Comparison of ENCODE assay signal across 8 cellular contexts in the genomic region with DNA sequence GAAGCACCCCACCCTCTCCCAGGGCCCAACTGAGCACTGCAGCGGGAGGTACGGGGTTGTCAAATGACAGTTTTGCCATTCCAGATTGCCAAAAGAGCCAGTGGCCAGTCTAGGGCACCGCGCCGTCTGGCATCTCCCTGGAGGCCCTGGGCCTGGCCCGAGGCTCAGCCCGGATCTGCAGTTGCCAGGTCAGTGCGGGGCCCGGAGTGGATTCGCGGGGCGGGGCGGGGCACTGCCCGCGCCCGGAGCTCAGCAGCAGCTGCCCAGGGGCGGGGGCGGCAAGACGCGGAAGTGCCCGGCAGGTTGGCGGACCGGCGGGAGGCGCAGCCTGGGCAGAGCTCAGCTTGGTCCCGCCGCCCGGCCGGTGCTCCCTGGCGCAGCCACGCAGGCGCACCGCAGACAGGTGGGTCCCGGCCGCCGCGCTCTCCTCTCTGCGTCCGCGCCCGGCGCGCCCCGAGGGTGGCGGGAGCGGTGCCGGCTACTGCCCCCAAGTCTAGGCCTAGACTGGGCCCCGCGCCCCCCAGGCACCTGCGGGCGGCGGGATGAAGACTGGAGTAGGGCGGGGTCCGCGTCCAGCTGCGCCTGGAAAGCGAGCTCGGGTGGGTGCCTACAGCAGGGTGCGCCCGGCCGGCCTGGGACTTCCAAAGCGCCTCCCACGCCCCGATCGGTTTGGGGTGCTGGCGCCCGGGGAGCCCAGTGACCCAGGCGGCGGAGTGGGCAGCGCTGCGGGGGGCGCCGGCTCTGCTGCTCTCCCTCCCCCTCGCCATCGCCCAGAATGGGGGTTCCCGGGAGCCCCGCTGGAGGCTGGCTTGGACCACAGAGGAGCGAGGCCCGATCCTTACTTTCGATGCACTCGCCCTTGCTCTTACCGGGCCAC. TPM values are rescaled to one million over a fixed set of nuclear protein-coding genes. Genes with fewer than 3 reads are reported as not detected.
DNase-seq lines count a peak whose midpoint lies in the region; ATAC-seq, FAIRE-seq and TF ChIP-seq lines count a peak whose summit lies in the region.

A gene with protein sequence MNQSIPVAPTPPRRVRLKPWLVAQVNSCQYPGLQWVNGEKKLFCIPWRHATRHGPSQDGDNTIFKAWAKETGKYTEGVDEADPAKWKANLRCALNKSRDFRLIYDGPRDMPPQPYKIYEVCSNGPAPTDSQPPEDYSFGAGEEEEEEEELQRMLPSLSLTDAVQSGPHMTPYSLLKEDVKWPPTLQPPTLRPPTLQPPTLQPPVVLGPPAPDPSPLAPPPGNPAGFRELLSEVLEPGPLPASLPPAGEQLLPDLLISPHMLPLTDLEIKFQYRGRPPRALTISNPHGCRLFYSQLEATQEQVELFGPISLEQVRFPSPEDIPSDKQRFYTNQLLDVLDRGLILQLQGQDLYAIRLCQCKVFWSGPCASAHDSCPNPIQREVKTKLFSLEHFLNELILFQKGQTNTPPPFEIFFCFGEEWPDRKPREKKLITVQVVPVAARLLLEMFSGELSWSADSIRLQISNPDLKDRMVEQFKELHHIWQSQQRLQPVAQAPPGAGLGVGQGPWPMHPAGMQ (plus strand): TSS at position 281 of the 877 bp plus-strand sequence. CDS start 4,155 bp downstream, outside the sequence.

- H3K27me3 ChIP-seq in IMR-90 (ENCODE audit: control insufficient read depth, insufficient read depth, low read length) (peaks cover 82% of the 10 kb centered on the region), pancreas (no peaks in the 10 kb centered on the region)

- CTCF ChIA-PET in activated CD4-positive, alpha-beta T cell treated with anti-CD3 and anti-CD28 coated beads for 36 hours (lab: Charles Lee) = interaction anchor here (0.5 to 0.9 kb wide), 2 partner anchors 152 to 161 kb away, joined by 3 to 4 read pairs; no protein-coding TSS in a partner anchor
- CTCF ChIA-PET in IMR-90 (lab: Yijun Ruan, JAX) = no interaction called here
- CTCF ChIA-PET in activated CD8-positive, alpha-beta T cell treated with anti-CD3 and anti-CD28 coated beads, Interleukin-2, amount 10 ng/mL, durations not matched to agents 7 days and 5 days (lab: Charles Lee) = interaction anchor here (1.7 kb wide), 1 partner anchor 152 kb away, joined by 4 read pairs; no protein-coding TSS in a partner anchor

- H3K23ac ChIP-seq in IMR-90 (ENCODE audit: low read depth, low read length) = no peak within 1 kb of the TSS

- no TSS peak for BruUV-seq in IMR-90 (replicated peaks; lab: Mats Ljungman, UMichigan)

- H3K27ac Mint-ChIP-seq in activated CD4-positive, alpha-beta T cell treated with anti-CD3 and anti-CD28 coated beads for 36 hours = peak within 1 kb of the TSS; percentile 83
- peak within 1 kb of the TSS; percentile 72 for H3K27ac Mint-ChIP-seq in activated CD8-positive, alpha-beta T cell treated with anti-CD3 and anti-CD28 coated beads, Interleukin-2, amount 10 ng/mL, durations not matched to agents 7 days and 5 days

- no peaks in the 10 kb centered on the region for H3K9me1 ChIP-seq in IMR-90 (ENCODE audit: insufficient read depth, low read length)

- no peaks in the 10 kb centered on the region for H3K79me1 ChIP-seq in IMR-90 (ENCODE audit: low read depth in 1 of 2, low read length in 2 of 2)

- no peaks in the 10 kb centered on the region; the same call in 1 of the 2 replicates for H4K20me1 ChIP-seq in IMR-90 (ENCODE audit: insufficient read depth, low read length)

- H3K36me3 Mint-ChIP-seq in activated CD4-positive, alpha-beta T cell treated with anti-CD3 and anti-CD28 coated beads for 36 hours (ENCODE audit: low read depth) = peaks cover 2% of the 10 kb centered on the region
- peaks cover 2% of the 10 kb centered on the region for H3K36me3 Mint-ChIP-seq in activated CD8-positive, alpha-beta T cell treated with anti-CD3 and anti-CD28 coated beads, Interleukin-2, amount 10 ng/mL, durations not matched to agents 7 days and 5 days (ENCODE audit: low read depth)

- no peak within 1 kb of the TSS for H2BK20ac ChIP-seq in IMR-90 (ENCODE audit: low read depth, low read length)

- H4K5ac ChIP-seq in IMR-90 (ENCODE audit: low read depth, low read length) = no peak within 1 kb of the TSS

- H3K9me3 Mint-ChIP-seq in activated CD4-positive, alpha-beta T cell treated with anti-CD3 and anti-CD28 coated beads for 36 hours (ENCODE audit: low read depth) = no peaks in the 10 kb centered on the region
- H3K9me3 Mint-ChIP-seq in activated CD8-positive, alpha-beta T cell treated with anti-CD3 and anti-CD28 coated beads, Interleukin-2, amount 10 ng/mL, durations not matched to agents 7 days and 5 days (ENCODE audit: insufficient read depth) = no peaks in the 10 kb centered on the region

- no peak within 1 kb of the TSS for H4K91ac ChIP-seq in IMR-90 (ENCODE audit: insufficient read depth, low read depth, low read length)

- peak within 1 kb of the TSS; percentile 75 for H3K4me2 ChIP-seq in IMR-90 (ENCODE audit: low read depth, low read length)

- 2% methylated on average over 11 of the region's 82 CpGs; no CpG with 5 or more reads in 1 of the 2 experiments for WGBS in IMR-90 (ENCODE audit: extremely low coverage in 2 of 2, insufficient read length in 1 of 2), 2 experiments
- WGBS in pancreas, 2 donors = 1 to 2% methylated on average over 40 to 82 of the region's 82 CpGs

- in situ Hi-C loops in IMR-90 (cut with MboI; ENCODE audit: low sequenced_read_pairs) = no loop called here

- TF ChIP-seq CTCF in IMR-90 (conservative IDR thresholded peaks at IDR 0.05; ENCODE audit: low read depth, low read length) (no peak), pancreas (IDR thresholded peaks at IDR 0.05) (no peak)

- no peak within 1 kb of the TSS for H3K27ac ChIP-seq in IMR-90 (ENCODE audit: insufficient read depth, low read length)
- peak within 1 kb of the TSS in 2 of 4 donors; percentile 10 to 55 for H3K27ac ChIP-seq in pancreas

- H3K27me3 Mint-ChIP-seq in activated CD4-positive, alpha-beta T cell treated with anti-CD3 and anti-CD28 coated beads for 36 hours = peaks cover 20% of the 10 kb centered on the region
- H3K27me3 Mint-ChIP-seq in activated CD8-positive, alpha-beta T cell treated with anti-CD3 and anti-CD28 coated beads, Interleukin-2, amount 10 ng/mL, durations not matched to agents 7 days and 5 days (ENCODE audit: low read depth) = peaks cover 16% of the 10 kb centered on the region

- H2BK15ac ChIP-seq in IMR-90 (ENCODE audit: low read depth, low read length) = no peak within 1 kb of the TSS

- H2BK5ac ChIP-seq in IMR-90 (ENCODE audit: low read depth, low read length, poor library complexity, severe bottlenecking) = no peak within 1 kb of the TSS

- H3K14ac ChIP-seq in IMR-90 (replicated peaks; ENCODE audit: low read depth, low read length) = no peak within 1 kb of the TSS

- no peaks in the 10 kb centered on the region; the same call in 1 of the 2 replicates for H3K4me1 ChIP-seq in IMR-90 (ENCODE audit: control insufficient read depth, insufficient read depth, low read length)
- no peaks in the 10 kb centered on the region for H3K4me1 ChIP-seq in pancreas

- H3K4ac ChIP-seq in IMR-90 (ENCODE audit: low read depth, low read length) = no peak within 1 kb of the TSS

- peaks cover 43% of the 10 kb centered on the region for H3K4me1 Mint-ChIP-seq in activated CD4-positive, alpha-beta T cell treated with anti-CD3 and anti-CD28 coated beads for 36 hours
- peaks cover 50% of the 10 kb centered on the region for H3K4me1 Mint-ChIP-seq in activated CD8-positive, alpha-beta T cell treated with anti-CD3 and anti-CD28 coated beads, Interleukin-2, amount 10 ng/mL, durations not matched to agents 7 days and 5 days (ENCODE audit: low read depth)

- TF ChIP-seq POLR2A in IMR-90 (IDR thresholded peaks at IDR 0.05; ENCODE audit: low read depth, low read length) = no peak

- peak within 1 kb of the TSS; percentile 87 for H3K4me3 Mint-ChIP-seq in activated CD4-positive, alpha-beta T cell treated with anti-CD3 and anti-CD28 coated beads for 36 hours
- H3K4me3 Mint-ChIP-seq in activated CD8-positive, alpha-beta T cell treated with anti-CD3 and anti-CD28 coated beads, Interleukin-2, amount 10 ng/mL, durations not matched to agents 7 days and 5 days = peak within 1 kb of the TSS; percentile 80

- ATAC-seq in activated CD4-positive, alpha-beta T cell treated with anti-CD3 and anti-CD28 coated beads for 36 hours = peak; percentile 11
- ATAC-seq in IMR-90 (ENCODE audit: low read depth) = peak; percentile 43
- ATAC-seq in activated CD8-positive, alpha-beta T cell treated with anti-CD3 and anti-CD28 coated beads, Interleukin-2, amount 10 ng/mL, durations not matched to agents 7 days and 5 days = peak; percentile 50
- ATAC-seq in Right ventricle myocardium superior (ENCODE audit: poor library complexity) = peak; percentile 32
- peak; percentile 84 to 94 (median 90) for ATAC-seq in pancreas
- ATAC-seq in GM19452 (IDR thresholded peaks at IDR 0.05; ENCODE audit: unreplicated experiment) = no peak
- no peak for ATAC-seq in GM19455 (IDR thresholded peaks at IDR 0.05; ENCODE audit: unreplicated experiment)

- H3K4me3 ChIP-seq in IMR-90 (ENCODE audit: insufficient read depth, low read depth, low read length) = peak within 1 kb of the TSS; percentile 21
- H3K4me3 ChIP-seq in pancreas = peak within 1 kb of the TSS; percentile 55 to 93 (median 84)

- intact Hi-C loops in activated CD4-positive, alpha-beta T cell treated with anti-CD3 and anti-CD28 coated beads for 36 hours (cut with DNase I, micrococcal nuclease) = no loop called here
- intact Hi-C loops in IMR-90 (cut with micrococcal nuclease) = no loop called here
- intact Hi-C loops in Right ventricle myocardium superior (cut with DNase I) = no loop called here
- intact Hi-C loops in pancreas (cut with DNase I) = no loop called here

- TF ChIP-seq RAD21 in IMR-90 (IDR thresholded peaks at IDR 0.05; ENCODE audit: low read length) = no peak

- H4K8ac ChIP-seq in IMR-90 (ENCODE audit: low read depth in 2 of 2, low read length in 2 of 2) = no peak within 1 kb of the TSS

- POLR2A ChIA-PET in activated CD4-positive, alpha-beta T cell treated with anti-CD3 and anti-CD28 coated beads for 36 hours (lab: Charles Lee) = no interaction called here
- POLR2A ChIA-PET in IMR-90 (lab: Charles Lee; ENCODE audit: unreplicated experiment) = no interaction called here
- POLR2A ChIA-PET in activated CD8-positive, alpha-beta T cell treated with anti-CD3 and anti-CD28 coated beads, Interleukin-2, amount 10 ng/mL, durations not matched to agents 7 days and 5 days (lab: Charles Lee) = no interaction called here

- H2BK120ac ChIP-seq in IMR-90 (ENCODE audit: low read depth, low read length) = no peak within 1 kb of the TSS

- dilution Hi-C loops in IMR-90 (cut with HindIII; ENCODE audit: low sequenced_read_pairs, unreplicated experiment) = no loop called here

- no peak for FAIRE-seq in pancreas (lab: Jason Lieb, UNC)

- H3K18ac ChIP-seq in IMR-90 (ENCODE audit: low read depth, low read length) = no peak within 1 kb of the TSS

- no peak within 1 kb of the TSS for H3K9ac ChIP-seq in IMR-90 (ENCODE audit: low read depth, low read length)

- peak within 1 kb of the TSS; percentile 70 for H2AFZ ChIP-seq in IMR-90 (replicated peaks; ENCODE audit: low read length, poor library complexity)

- H2AK9ac ChIP-seq in IMR-90 (replicated peaks; ENCODE audit: low read depth, low read length, poor library complexity) = peak within 1 kb of the TSS; percentile 28

- DNase-seq in activated CD4-positive, alpha-beta T cell treated with anti-CD3 and anti-CD28 coated beads for 36 hours = peak; percentile 50
- no peak for DNase-seq in activated CD4-positive, alpha-beta T cell treated with anti-CD3 and anti-CD28 coated beads, Interleukin-2, amount 50 U/mL, for 1 hour
- DNase-seq in IMR-90 (no peak), Right ventricle myocardium superior (peak; percentile 76), pancreas (peak; percentile 76 to 92 (median 82))
- DNase-seq in activated CD8-positive, alpha-beta T cell treated with anti-CD3 and anti-CD28 coated beads, Interleukin-2, amount 10 ng/mL, durations not matched to agents 7 days and 5 days = peak; percentile 35

- no peaks in the 10 kb centered on the region for H3K9me3 ChIP-seq in IMR-90 (ENCODE audit: control insufficient read depth, insufficient read depth, low read length)
- H3K9me3 ChIP-seq in pancreas = no peaks in the 10 kb centered on the region

- H2AK5ac ChIP-seq in IMR-90 (ENCODE audit: low read depth, low read length) = no peak within 1 kb of the TSS

- H3K36me3 ChIP-seq in IMR-90 (ENCODE audit: control insufficient read depth, insufficient read depth, low read length) (no peaks in the 10 kb centered on the region), pancreas (no peaks in the 10 kb centered on the region)

- no peak within 1 kb of the TSS for H3K56ac ChIP-seq in IMR-90 (ENCODE audit: extremely low read depth, insufficient read depth, low read length)

RNA-seq across cellular contexts. Expression of the gene that starts here (rescaled TPM):
- total RNA-seq in activated CD4-positive, alpha-beta T cell treated with anti-CD3 and anti-CD28 coated beads for 36 hours = 1 to 10 TPM; 7.2 to 8.5 TPM
- total RNA-seq in IMR-90 (2012; rRNA removed) (0.18 TPM in 1 of 2 replicates, not detected in the other), Right ventricle myocardium superior (1.9 TPM), pancreas (10 to 100 TPM in 1 of 6 donors, 1 to 10 TPM in 5; 3.2 to 12.4 (median 4.3) TPM)
- polyA plus RNA-seq in IMR-90 (2012; rRNA removed) (0.14 TPM in 1 of 2 replicates, not detected in the other), pancreas (1 to 10 TPM; 6.4 to 8.1 TPM)
- 0.08 TPM in 1 of 2 replicates, not detected in the other for polyA plus RNA-seq in IMR-90 (2012; cell fraction: cytosol; rRNA removed)
- 0.15 and 0.24 TPM in 2 replicates for polyA plus RNA-seq in IMR-90 (2012; cell fraction: nucleus; rRNA removed; ENCODE audit: low replicate concordance)
- 1 to 10 TPM; 7.4 to 8.0 TPM for total RNA-seq in activated CD8-positive, alpha-beta T cell treated with anti-CD3 and anti-CD28 coated beads, Interleukin-2, amount 10 ng/mL, durations not matched to agents 7 days and 5 days

Comparison
In these comparisons a context has a peak if more than half of its experiments do, and no peak if none do; other contexts are left out.
1. DNase-seq: peak in activated CD4-positive, alpha-beta T cell treated with anti-CD3 and anti-CD28 coated beads for 36 hours (single experiment), activated CD8-positive, alpha-beta T cell treated with anti-CD3 and anti-CD28 coated beads, Interleukin-2, amount 10 ng/mL, durations not matched to agents 7 days and 5 days (single experiment), Right ventricle myocardium superior (single experiment) and pancreas (6 of 6); none in activated CD4-positive, alpha-beta T cell treated with anti-CD3 and anti-CD28 coated beads, Interleukin-2, amount 50 U/mL, for 1 hour (single experiment) and IMR-90 (single experiment).
2. Peak in ATAC-seq, H3K4me3 ChIP-seq and H3K4me2 ChIP-seq in IMR-90; RNA of the gene not detected or under 1 TPM.
3. ATAC-seq: peak in activated CD4-positive, alpha-beta T cell treated with anti-CD3 and anti-CD28 coated beads for 36 hours (single experiment), activated CD8-positive, alpha-beta T cell treated with anti-CD3 and anti-CD28 coated beads, Interleukin-2, amount 10 ng/mL, durations not matched to agents 7 days and 5 days (single experiment), Right ventricle myocardium superior (single experiment) and pancreas (4 of 4); none in GM19452 (single experiment) and GM19455 (single experiment).